Comparison of ENCODE assay signal across 27 cellular contexts in the genomic region with DNA sequence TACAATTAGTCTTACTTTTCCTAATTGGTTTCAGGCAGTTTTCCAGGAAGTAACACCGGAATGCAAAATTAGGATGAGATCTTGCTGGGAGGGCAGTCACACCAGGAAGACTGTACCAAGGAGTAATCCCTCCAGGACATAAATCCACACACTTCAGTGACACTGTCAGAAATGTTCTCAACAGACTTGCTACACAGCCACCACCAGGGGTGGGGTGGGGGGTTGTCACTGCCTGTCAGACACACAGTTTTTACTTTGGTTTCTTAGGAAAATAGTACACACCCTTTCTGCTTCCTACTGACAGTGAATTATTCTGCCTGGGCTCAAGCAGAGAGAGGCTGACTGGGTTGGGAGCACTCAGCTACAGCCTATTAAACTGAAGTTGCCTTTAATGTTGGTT.
DNase-seq lines count a peak whose midpoint lies in the region; ATAC-seq, FAIRE-seq and TF ChIP-seq lines count a peak whose summit lies in the region.
"Had no signal": no experiment of that assay in that cellular context is flagged by ENCODE, and none has a peak within 500 bp of the region (broad histone marks: within the 10 kb centered on the region; RNA-seq: fewer than 3 reads in every experiment).

No MANE protein-coding gene starts in this region.

- CTCF ChIA-PET in WTC11 (lab: Charles Lee): no interaction called here

- H3K27me3 ChIP-seq in GM23338 (ENCODE audit: insufficient read depth) (no peaks in the 10 kb centered on the region), tibial artery (no peaks in the 10 kb centered on the region), body of pancreas (no peaks in the 10 kb centered on the region)
- H3K27me3 ChIP-seq: BLaER1 treated with 17β-estradiol and CSF1 and Interleukin-3, amounts not matched to agents 10 nM and 100 nM; SJSA1 had no signal

- intact Hi-C loops in tibial artery (cut with DNase I; ENCODE audit: low total_unique reads) (no loop called here), body of pancreas (cut with DNase I) (no loop called here)

- WGBS in body of pancreas, 2 donors: 74 to 75% methylated on average over 1 of the region's 1 CpG

- H3K27ac Mint-ChIP-seq in GM23338 (peak overlapping the region; percentile 57; the same call in 1 of the 2 replicates), WTC11 (no peak overlapping the region), nephron (peak overlapping the region; percentile 59 to 81 (median 70))
- H3K27ac Mint-ChIP-seq: CD4-positive, alpha-beta T cell; HFFc6; IgD-negative memory B cell had no signal

- POLR2A ChIA-PET in WTC11 (lab: Charles Lee): no interaction called here

- TF ChIP-seq CTCF in GM23338 (conservative IDR thresholded peaks at IDR 0.05; ENCODE audit: low read depth in 2 of 2) (no peak), WTC11 (IDR thresholded peaks at IDR 0.05) (no peak), nephron (IDR thresholded peaks at IDR 0.05; ENCODE audit: unreplicated experiment in 3 of 3) (peak in 1 of 3 experiments; percentile 8), tibial artery (IDR thresholded peaks at IDR 0.05) (no peak), body of pancreas (IDR thresholded peaks at IDR 0.05) (no peak)

- H3F3A ChIP-seq in GM23338 (replicated peaks; ENCODE audit: low read depth): no peaks in the 10 kb centered on the region

- H3K4me3 ChIP-seq in GM23338 (no peak overlapping the region), tibial artery (no peak overlapping the region), body of pancreas (no peak overlapping the region)
- H3K4me3 ChIP-seq: BLaER1 treated with 17β-estradiol and CSF1 and Interleukin-3, amounts not matched to agents 10 nM and 100 nM; SJSA1 had no signal

- H3K4me1 Mint-ChIP-seq in GM23338 (peaks cover 16% of the 10 kb centered on the region), WTC11 (peaks cover 21% of the 10 kb centered on the region), nephron (peaks cover 26% of the 10 kb centered on the region)

- TF ChIP-seq POLR2A in body of pancreas (IDR thresholded peaks at IDR 0.05): no peak

- FAIRE-seq in urothelium cell line (lab: Jason Lieb, UNC): peak; percentile 87
- FAIRE-seq: A204.1, D721Med, G401.6 had no signal

- H3K27ac ChIP-seq in GM23338 (ENCODE audit: low read depth) (no peak overlapping the region; the same call in 1 of the 2 replicates), tibial artery (no peak overlapping the region), body of pancreas (no peak overlapping the region)
- H3K27ac ChIP-seq: BLaER1 treated with 17β-estradiol and CSF1 and Interleukin-3, amounts not matched to agents 10 nM and 100 nM; KMS-11; SJSA1 had no signal

- H3K79me2 ChIP-seq in GM23338 (replicated peaks; ENCODE audit: insufficient read depth): no peaks in the 10 kb centered on the region

- peaks cover 4% of the 10 kb centered on the region; the same call in 1 of the 2 replicates for H3K9me2 ChIP-seq in GM23338 (ENCODE audit: insufficient read depth)

- ATAC-seq in GM23338 (peak; percentile 52), WTC11 (peak; percentile 16; the same call in 1 of the 2 replicates), body of pancreas (no peak), GM19324 (IDR thresholded peaks at IDR 0.05; ENCODE audit: low FRiP score, unreplicated experiment) (no peak)

- H3K4me2 ChIP-seq in GM23338: peak overlapping the region; percentile 53
- H3K4me2 ChIP-seq: BLaER1 treated with 17β-estradiol and CSF1 and Interleukin-3, amounts not matched to agents 10 nM and 100 nM; KMS-11 had no signal

- H3K4me3 Mint-ChIP-seq in GM23338 (no peak overlapping the region), WTC11 (no peak overlapping the region), nephron (no peak overlapping the region)
- H3K4me3 Mint-ChIP-seq: CD4-positive, alpha-beta T cell; H9; HFFc6; IgD-negative memory B cell had no signal

- H3K27me3 Mint-ChIP-seq in GM23338 (ENCODE audit: insufficient read depth, low read depth, poor library complexity) (no peaks in the 10 kb centered on the region), WTC11 (ENCODE audit: low read depth) (no peaks in the 10 kb centered on the region), nephron (ENCODE audit: low read depth) (no peaks in the 10 kb centered on the region)
- H3K27me3 Mint-ChIP-seq: CD4-positive, alpha-beta T cell; IgD-negative memory B cell had no signal

- H3K36me3 Mint-ChIP-seq in GM23338 (ENCODE audit: low read depth) (no peaks in the 10 kb centered on the region), WTC11 (no peaks in the 10 kb centered on the region), nephron (ENCODE audit: low read depth) (no peaks in the 10 kb centered on the region)

- no peak overlapping the region for H2AFZ ChIP-seq in GM23338

- peaks cover 24% of the 10 kb centered on the region for H3K4me1 ChIP-seq in GM23338 (ENCODE audit: insufficient read depth)
- H3K4me1 ChIP-seq in tibial artery: peaks cover 0 to 19% (median 5%) of the 10 kb centered on the region in 4 donors
- peaks cover 21% of the 10 kb centered on the region for H3K4me1 ChIP-seq in body of pancreas
- H3K4me1 ChIP-seq: BLaER1 treated with 17β-estradiol and CSF1 and Interleukin-3, amounts not matched to agents 10 nM and 100 nM; SJSA1 had no signal

- H4K20me1 ChIP-seq in GM23338 (replicated peaks; ENCODE audit: insufficient read depth): no peaks in the 10 kb centered on the region
- H4K20me1 ChIP-seq: BLaER1 treated with 17β-estradiol and CSF1 and Interleukin-3, amounts not matched to agents 10 nM and 100 nM had no signal

- DNase-seq in GM23338 (ENCODE audit: low spot score) (no peak), WTC11 (ENCODE audit: low spot score) (no peak), urothelium cell line (ENCODE audit: low spot score) (no peak), tibial artery (no peak), body of pancreas (no peak)
- DNase-seq: AML-193; CD4-positive, alpha-beta T cell; DMS53; H9; HFFc6; NCI-H1048; NCI-H1417; NCI-H1694; NCI-H2029 treated with DMSO at 0.1 percent for 48 hours; NCI-H446 treated with DMSO at 0.1 percent for 48 hours; NCI-H526 treated with DMSO at 0.1 percent for 48 hours; Right ventricle myocardium superior; RPMI8226 had no signal

- no peaks in the 10 kb centered on the region for H3K9me3 Mint-ChIP-seq in GM23338
- no peaks in the 10 kb centered on the region for H3K9me3 Mint-ChIP-seq in WTC11
- H3K9me3 Mint-ChIP-seq in nephron: no peaks in the 10 kb centered on the region
- H3K9me3 Mint-ChIP-seq: CD4-positive, alpha-beta T cell; H9; HFFc6; IgD-negative memory B cell had no signal

- H3K36me3 ChIP-seq in GM23338 (ENCODE audit: insufficient read depth) (no peaks in the 10 kb centered on the region), tibial artery (no peaks in the 10 kb centered on the region), body of pancreas (replicated peaks in 1 of 2; ENCODE audit: insufficient read depth in 1 of 2, low read depth in 2 of 2) (no peaks in the 10 kb centered on the region)
- H3K36me3 ChIP-seq: BLaER1 treated with 17β-estradiol and CSF1 and Interleukin-3, amounts not matched to agents 10 nM and 100 nM; SJSA1 had no signal

- H3K9me3 ChIP-seq in tibial artery: no peaks in the 10 kb centered on the region
- H3K9me3 ChIP-seq in body of pancreas: no peaks in the 10 kb centered on the region
- H3K9me3 ChIP-seq: BLaER1 treated with 17β-estradiol and CSF1 and Interleukin-3, amounts not matched to agents 10 nM and 100 nM; SJSA1 had no signal

TF ChIP-seq in GM23338, 12 proteins besides CTCF, POLR2A, EP300 and RAD21:
- no peak for TF ChIP-seq STAT1 (IDR thresholded peaks at IDR 0.05; ENCODE audit: unreplicated experiment)

TF ChIP-seq in WTC11, 78 proteins besides CTCF, POLR2A, EP300 and RAD21 (continues in another document):
- TF ChIP-seq, protein P1, sequence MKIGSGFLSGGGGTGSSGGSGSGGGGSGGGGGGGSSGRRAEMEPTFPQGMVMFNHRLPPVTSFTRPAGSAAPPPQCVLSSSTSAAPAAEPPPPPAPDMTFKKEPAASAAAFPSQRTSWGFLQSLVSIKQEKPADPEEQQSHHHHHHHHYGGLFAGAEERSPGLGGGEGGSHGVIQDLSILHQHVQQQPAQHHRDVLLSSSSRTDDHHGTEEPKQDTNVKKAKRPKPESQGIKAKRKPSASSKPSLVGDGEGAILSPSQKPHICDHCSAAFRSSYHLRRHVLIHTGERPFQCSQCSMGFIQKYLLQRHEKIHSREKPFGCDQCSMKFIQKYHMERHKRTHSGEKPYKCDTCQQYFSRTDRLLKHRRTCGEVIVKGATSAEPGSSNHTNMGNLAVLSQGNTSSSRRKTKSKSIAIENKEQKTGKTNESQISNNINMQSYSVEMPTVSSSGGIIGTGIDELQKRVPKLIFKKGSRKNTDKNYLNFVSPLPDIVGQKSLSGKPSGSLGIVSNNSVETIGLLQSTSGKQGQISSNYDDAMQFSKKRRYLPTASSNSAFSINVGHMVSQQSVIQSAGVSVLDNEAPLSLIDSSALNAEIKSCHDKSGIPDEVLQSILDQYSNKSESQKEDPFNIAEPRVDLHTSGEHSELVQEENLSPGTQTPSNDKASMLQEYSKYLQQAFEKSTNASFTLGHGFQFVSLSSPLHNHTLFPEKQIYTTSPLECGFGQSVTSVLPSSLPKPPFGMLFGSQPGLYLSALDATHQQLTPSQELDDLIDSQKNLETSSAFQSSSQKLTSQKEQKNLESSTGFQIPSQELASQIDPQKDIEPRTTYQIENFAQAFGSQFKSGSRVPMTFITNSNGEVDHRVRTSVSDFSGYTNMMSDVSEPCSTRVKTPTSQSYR (CRISPR knock-in tag; IDR thresholded peaks at IDR 0.05): no peak
- TF ChIP-seq, protein P2, sequence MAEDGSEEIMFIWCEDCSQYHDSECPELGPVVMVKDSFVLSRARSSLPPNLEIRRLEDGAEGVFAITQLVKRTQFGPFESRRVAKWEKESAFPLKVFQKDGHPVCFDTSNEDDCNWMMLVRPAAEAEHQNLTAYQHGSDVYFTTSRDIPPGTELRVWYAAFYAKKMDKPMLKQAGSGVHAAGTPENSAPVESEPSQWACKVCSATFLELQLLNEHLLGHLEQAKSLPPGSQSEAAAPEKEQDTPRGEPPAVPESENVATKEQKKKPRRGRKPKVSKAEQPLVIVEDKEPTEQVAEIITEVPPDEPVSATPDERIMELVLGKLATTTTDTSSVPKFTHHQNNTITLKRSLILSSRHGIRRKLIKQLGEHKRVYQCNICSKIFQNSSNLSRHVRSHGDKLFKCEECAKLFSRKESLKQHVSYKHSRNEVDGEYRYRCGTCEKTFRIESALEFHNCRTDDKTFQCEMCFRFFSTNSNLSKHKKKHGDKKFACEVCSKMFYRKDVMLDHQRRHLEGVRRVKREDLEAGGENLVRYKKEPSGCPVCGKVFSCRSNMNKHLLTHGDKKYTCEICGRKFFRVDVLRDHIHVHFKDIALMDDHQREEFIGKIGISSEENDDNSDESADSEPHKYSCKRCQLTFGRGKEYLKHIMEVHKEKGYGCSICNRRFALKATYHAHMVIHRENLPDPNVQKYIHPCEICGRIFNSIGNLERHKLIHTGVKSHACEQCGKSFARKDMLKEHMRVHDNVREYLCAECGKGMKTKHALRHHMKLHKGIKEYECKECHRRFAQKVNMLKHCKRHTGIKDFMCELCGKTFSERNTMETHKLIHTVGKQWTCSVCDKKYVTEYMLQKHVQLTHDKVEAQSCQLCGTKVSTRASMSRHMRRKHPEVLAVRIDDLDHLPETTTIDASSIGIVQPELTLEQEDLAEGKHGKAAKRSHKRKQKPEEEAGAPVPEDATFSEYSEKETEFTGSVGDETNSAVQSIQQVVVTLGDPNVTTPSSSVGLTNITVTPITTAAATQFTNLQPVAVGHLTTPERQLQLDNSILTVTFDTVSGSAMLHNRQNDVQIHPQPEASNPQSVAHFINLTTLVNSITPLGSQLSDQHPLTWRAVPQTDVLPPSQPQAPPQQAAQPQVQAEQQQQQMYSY (CRISPR knock-in tag; IDR thresholded peaks at IDR 0.05): no peak

Comparison
In these comparisons a context has a peak if more than half of its experiments do, and no peak if none do; other contexts are left out.
1. ATAC-seq: peak in GM23338 (single experiment) and WTC11 (single experiment); none in body of pancreas (single experiment) and GM19324 (single experiment).